ENCODE assay signal across 17 cellular contexts in the genomic region with DNA sequence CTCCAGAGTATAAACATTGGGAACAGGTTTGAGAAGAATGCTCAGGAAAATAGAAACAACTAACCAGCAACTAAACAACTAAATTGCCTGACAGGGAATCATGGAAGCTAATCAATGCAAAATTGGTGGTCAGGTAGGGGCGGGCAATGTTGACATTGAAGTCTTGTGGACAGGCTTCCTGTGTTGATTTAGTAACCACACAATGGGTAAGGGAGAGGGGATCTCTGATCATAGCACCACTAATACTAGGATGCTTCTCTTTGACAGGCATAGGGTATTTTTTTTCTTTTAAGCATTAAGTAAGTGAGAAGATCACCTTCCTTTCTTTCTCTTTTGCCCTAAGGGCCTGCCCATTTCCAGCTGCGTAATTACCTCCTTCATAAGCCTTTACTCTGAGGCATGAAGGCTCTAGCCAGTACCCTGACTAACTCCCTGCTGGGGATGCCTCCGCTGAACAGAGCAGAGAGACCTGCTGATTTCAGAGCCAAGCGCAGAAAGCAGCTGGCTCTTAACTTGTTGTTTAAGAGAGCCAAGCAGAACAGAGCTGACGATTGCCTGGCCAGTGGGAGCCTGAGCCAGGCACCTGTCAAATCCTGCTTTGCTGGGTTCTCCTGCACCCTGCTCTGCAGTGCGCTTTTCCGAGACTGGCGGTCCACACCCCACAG.
DNase-seq lines count a peak whose midpoint lies in the region; ATAC-seq lines count a peak whose summit lies in the region.
"Had no signal": no experiment of that assay in that cellular context is flagged by ENCODE, and none has a peak within 500 bp of the region (broad histone marks: within the 10 kb centered on the region; RNA-seq: fewer than 3 reads in every experiment).

No MANE protein-coding gene starts in this region.

- H2BK120ac ChIP-seq in mesenchymal stem cell (ENCODE audit: low read depth, low read length) = no peak overlapping the region

- peaks cover 2% of the 10 kb centered on the region for H3K9me3 ChIP-seq in mesenchymal stem cell (ENCODE audit: control insufficient read depth, low read length)
- H3K9me3 ChIP-seq: pancreas, vagina had no signal

- no peak overlapping the region for H3K23ac ChIP-seq in mesenchymal stem cell (ENCODE audit: low read length in 2 of 2)

- no peaks in the 10 kb centered on the region for H3K4me1 ChIP-seq in mesenchymal stem cell (ENCODE audit: control insufficient read depth, insufficient read depth, low read depth, low read length)
- H3K4me1 ChIP-seq: pancreas, vagina had no signal

- H3K27me3 ChIP-seq in mesenchymal stem cell (ENCODE audit: control insufficient read depth in 1 of 2, insufficient read depth in 1 of 2, low read length in 2 of 2) = no peaks in the 10 kb centered on the region
- H3K27me3 ChIP-seq: pancreas, vagina had no signal

- peak overlapping the region; percentile 14 for H3K4me2 ChIP-seq in mesenchymal stem cell (ENCODE audit: low read length, poor library complexity, severe bottlenecking)

- H3K27ac ChIP-seq in mesenchymal stem cell (ENCODE audit: low read length, poor library complexity, severe bottlenecking) = no peak overlapping the region
- H3K27ac ChIP-seq: epithelial cell of prostate, GM23248, pancreas, vagina, VCaP had no signal

- H4K91ac ChIP-seq in mesenchymal stem cell (ENCODE audit: low read length) = no peak overlapping the region

- no peaks in the 10 kb centered on the region for H3K36me3 ChIP-seq in mesenchymal stem cell (ENCODE audit: control insufficient read depth in 1 of 2, insufficient read depth in 2 of 2, low read depth in 1 of 2, low read length in 2 of 2)
- H3K36me3 ChIP-seq: pancreas, vagina had no signal

- no peak for ATAC-seq in GM18870 (IDR thresholded peaks at IDR 0.05; ENCODE audit: unreplicated experiment)
- ATAC-seq: pancreas had no signal

- no peak overlapping the region for H3K4ac ChIP-seq in mesenchymal stem cell (ENCODE audit: low read depth in 1 of 2, low read length in 2 of 2)

- H3K14ac ChIP-seq in mesenchymal stem cell (ENCODE audit: low read length in 2 of 2) = no peak overlapping the region

- 78% methylated on average over 8 of the region's 8 CpGs for WGBS in mesenchymal stem cell

- H2BK5ac ChIP-seq in mesenchymal stem cell (ENCODE audit: low read depth, low read length, poor library complexity, severe bottlenecking) = no peak overlapping the region

- H2BK12ac ChIP-seq in mesenchymal stem cell (ENCODE audit: low read length in 2 of 2) = no peak overlapping the region

- no peak overlapping the region for H3K9ac ChIP-seq in mesenchymal stem cell (ENCODE audit: low read length)
- H3K9ac ChIP-seq: GM23248 had no signal

- no peaks in the 10 kb centered on the region for H3K79me1 ChIP-seq in mesenchymal stem cell (replicated peaks; ENCODE audit: low read length, poor library complexity, severe bottlenecking)

- H2BK15ac ChIP-seq in mesenchymal stem cell (ENCODE audit: low read depth, poor library complexity, severe bottlenecking) = no peak overlapping the region

- H4K8ac ChIP-seq in mesenchymal stem cell (ENCODE audit: low read length) = no peak overlapping the region

- DNase-seq in DMS79 (lab: John Stamatoyannopoulos, UW) (peak; percentile 51), NCI-H146 (lab: John Stamatoyannopoulos, UW) (peak; percentile 92), SW480 (ENCODE audit: low spot score) (peak; percentile 21), mesenchymal stem cell (no peak), SIG-M5 treated with dmso at 0.1 percent for 504 hours (lab: John Stamatoyannopoulos, UW; ENCODE audit: unreplicated experiment) (no peak), HuH-7 (ENCODE audit: low spot score) (no peak), SKM-1 (lab: John Stamatoyannopoulos, UW; ENCODE audit: unreplicated experiment) (no peak)
- DNase-seq: activated CD8-positive, alpha-beta memory T cell treated with anti-CD3 and anti-CD28 coated beads for 24 hours; amniotic stem cell; GM23248; kidney; NCI-H446; pancreas had no signal

- no peak overlapping the region for H3K4me3 ChIP-seq in mesenchymal stem cell (ENCODE audit: insufficient read depth in 1 of 2, low read depth in 1 of 2, low read length in 2 of 2)
- H3K4me3 ChIP-seq: GM23248, pancreas, vagina had no signal

- no peak overlapping the region for H2AK5ac ChIP-seq in mesenchymal stem cell (ENCODE audit: low read length, severe bottlenecking)

- H2AFZ ChIP-seq in mesenchymal stem cell (ENCODE audit: low read depth, low read length) = no peak overlapping the region
- H2AFZ ChIP-seq: GM23248 had no signal

- H3K18ac ChIP-seq in mesenchymal stem cell (ENCODE audit: low read depth in 1 of 2, low read length in 2 of 2) = no peak overlapping the region

Comparison
In these comparisons a context has a peak if more than half of its experiments do, and no peak if none do; other contexts are left out.
1. DNase-seq: peak in DMS79 (single experiment), NCI-H146 (single experiment) and SW480 (single experiment); none in mesenchymal stem cell (single experiment), SIG-M5 treated with dmso at 0.1 percent for 504 hours (single experiment), HuH-7 (single experiment) and SKM-1 (single experiment).